1 cellular context compared by ENCODE assay signal in the genomic region with DNA sequence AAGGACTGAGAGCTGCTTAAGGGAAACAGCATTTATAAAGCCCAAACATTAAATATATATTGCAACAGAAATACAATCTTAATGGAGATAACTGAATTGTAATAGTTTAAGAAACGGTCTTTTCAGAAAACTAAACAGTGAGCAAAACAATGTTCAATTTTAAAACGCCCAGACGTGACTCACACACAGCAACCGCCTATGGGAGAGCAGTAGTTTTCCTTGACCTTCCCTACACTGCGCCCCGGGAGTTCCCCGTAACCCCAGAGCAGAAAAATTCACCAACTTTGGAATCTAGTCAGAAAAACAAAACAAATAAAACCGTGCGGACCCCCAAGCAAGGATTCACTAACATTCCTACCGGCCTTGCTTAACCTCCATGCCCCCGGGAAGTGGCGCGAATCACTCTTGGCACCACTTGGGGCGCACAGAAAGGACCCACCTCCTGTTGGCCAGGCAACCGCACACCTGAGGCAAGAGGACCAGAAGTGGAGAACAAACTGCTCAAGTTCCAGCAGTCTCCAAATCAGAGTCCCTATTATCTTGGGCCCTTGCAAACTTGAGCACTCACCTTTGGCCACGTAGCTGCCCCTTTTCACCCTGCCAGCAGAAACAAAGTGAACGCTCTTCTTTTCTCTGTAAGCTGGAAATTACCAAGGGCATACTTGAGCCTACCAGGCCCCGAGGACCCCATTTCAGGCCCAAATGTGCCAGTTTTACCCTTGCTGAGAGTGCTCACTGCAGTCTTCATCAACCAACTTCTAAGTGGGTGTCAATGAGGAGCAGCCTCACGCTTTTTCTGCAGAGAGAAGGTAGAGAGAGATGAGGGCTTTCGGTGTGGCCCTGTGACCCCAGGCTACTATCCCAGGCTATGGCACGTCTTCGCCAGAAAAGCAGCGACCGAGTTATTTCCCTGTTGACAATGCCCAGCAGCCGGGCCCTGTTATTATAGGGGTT.
TF ChIP-seq lines count a peak whose summit lies in the region.

No MANE protein-coding gene starts in this region.

TF ChIP-seq in HepG2, 621 proteins besides CTCF, POLR2A, EP300 and RAD21 (continued from another document):
- TF ChIP-seq, protein P1, sequence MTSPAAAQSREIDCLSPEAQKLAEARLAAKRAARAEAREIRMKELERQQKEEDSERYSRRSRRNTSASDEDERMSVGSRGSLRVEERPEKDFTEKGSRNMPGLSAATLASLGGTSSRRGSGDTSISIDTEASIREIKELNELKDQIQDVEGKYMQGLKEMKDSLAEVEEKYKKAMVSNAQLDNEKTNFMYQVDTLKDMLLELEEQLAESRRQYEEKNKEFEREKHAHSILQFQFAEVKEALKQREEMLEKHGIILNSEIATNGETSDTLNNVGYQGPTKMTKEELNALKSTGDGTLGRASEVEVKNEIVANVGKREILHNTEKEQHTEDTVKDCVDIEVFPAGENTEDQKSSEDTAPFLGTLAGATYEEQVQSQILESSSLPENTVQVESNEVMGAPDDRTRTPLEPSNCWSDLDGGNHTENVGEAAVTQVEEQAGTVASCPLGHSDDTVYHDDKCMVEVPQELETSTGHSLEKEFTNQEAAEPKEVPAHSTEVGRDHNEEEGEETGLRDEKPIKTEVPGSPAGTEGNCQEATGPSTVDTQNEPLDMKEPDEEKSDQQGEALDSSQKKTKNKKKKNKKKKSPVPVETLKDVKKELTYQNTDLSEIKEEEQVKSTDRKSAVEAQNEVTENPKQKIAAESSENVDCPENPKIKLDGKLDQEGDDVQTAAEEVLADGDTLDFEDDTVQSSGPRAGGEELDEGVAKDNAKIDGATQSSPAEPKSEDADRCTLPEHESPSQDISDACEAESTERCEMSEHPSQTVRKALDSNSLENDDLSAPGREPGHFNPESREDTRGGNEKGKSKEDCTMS (CRISPR knock-in tag; conservative IDR thresholded peaks at IDR 0.05) = no peak
- no peak for TF ChIP-seq SPEN (CRISPR knock-in tag; IDR thresholded peaks at IDR 0.05; ENCODE audit: low read depth)
- no peak for TF ChIP-seq ZFYVE20 (CRISPR knock-in tag; IDR thresholded peaks at IDR 0.05; ENCODE audit: borderline replicate concordance, low read depth)
- TF ChIP-seq, protein P2, sequence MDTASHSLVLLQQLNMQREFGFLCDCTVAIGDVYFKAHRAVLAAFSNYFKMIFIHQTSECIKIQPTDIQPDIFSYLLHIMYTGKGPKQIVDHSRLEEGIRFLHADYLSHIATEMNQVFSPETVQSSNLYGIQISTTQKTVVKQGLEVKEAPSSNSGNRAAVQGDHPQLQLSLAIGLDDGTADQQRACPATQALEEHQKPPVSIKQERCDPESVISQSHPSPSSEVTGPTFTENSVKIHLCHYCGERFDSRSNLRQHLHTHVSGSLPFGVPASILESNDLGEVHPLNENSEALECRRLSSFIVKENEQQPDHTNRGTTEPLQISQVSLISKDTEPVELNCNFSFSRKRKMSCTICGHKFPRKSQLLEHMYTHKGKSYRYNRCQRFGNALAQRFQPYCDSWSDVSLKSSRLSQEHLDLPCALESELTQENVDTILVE (CRISPR knock-in tag; IDR thresholded peaks at IDR 0.05) = no peak
